In genomic region chr1:118928739-118929554, GRCh38 we compare ENCODE assay signal across 1 cellular context.
TF ChIP-seq lines count a peak whose summit lies in the region.

No MANE protein-coding gene starts in this region.

TF ChIP-seq in IMR-90, 13 proteins besides CTCF, POLR2A, EP300 and RAD21 (continued from another document):
- no peak for TF ChIP-seq CEBPB (IDR thresholded peaks at IDR 0.05; ENCODE audit: low read depth, low read length)
- no peak for TF ChIP-seq RCOR1 (IDR thresholded peaks at IDR 0.05; ENCODE audit: insufficient replicate concordance, low read length)
- no peak for TF ChIP-seq ELK1 (IDR thresholded peaks at IDR 0.05; ENCODE audit: borderline replicate concordance, low read depth, low read length)
- no peak for TF ChIP-seq RFX5 (IDR thresholded peaks at IDR 0.05; ENCODE audit: low read depth, low read length)
- TF ChIP-seq MAZ (IDR thresholded peaks at IDR 0.05; ENCODE audit: borderline replicate concordance, low read depth, low read length) = no peak
- TF ChIP-seq BHLHE40 (IDR thresholded peaks at IDR 0.05; ENCODE audit: low read depth, low read length) = no peak
- TF ChIP-seq NFE2L2 (IDR thresholded peaks at IDR 0.05; ENCODE audit: low read depth, low read length) = no peak
TF ChIP-seq in IMR-90: peak in this region for 0.
